1 cellular context compared by ENCODE assay signal in the genomic region with DNA sequence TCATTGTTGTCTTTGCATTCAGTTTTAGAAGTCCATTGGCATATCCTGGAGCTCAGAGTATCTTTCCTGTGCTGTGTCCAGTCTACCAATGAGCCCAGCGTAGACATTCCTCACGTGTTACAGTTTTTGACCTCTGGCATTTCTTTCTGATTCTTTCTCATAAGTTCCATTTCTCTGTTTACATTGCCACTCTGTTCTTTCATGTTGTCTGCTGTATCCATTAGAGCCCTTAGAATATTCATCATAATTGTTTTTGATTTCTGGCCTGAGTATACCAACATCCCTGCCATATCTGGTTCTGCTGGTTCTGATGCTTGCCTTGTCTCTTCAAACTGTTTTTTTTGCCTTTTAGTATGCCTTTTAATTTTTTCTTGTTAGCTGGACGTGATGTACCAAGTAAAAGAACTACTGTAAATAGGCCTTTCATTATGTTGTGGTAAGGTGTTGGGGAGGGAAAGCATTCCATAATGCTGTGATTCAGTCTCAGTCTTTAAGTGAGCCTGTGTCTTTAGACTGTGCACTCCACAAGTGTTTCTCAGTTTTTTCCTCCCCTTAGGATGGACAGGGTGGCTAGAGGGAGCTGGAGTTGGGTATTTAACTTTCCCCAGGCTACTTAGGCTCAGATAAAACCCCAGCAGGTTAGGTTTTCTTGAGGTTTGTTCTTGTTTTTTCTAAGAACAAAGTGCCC.
TF ChIP-seq lines count a peak whose summit lies in the region.

No MANE protein-coding gene starts in this region.

TF ChIP-seq in GM23338, 12 proteins besides CTCF, POLR2A, EP300 and RAD21 (continued from another document):
- TF ChIP-seq ETS1 (IDR thresholded peaks at IDR 0.05) (no peak), CREB1 (CRISPR knock-in tag; IDR thresholded peaks at IDR 0.05; ENCODE audit: low read depth) (no peak), STAT1 (IDR thresholded peaks at IDR 0.05; ENCODE audit: unreplicated experiment) (no peak), JUNB (IDR thresholded peaks at IDR 0.05; ENCODE audit: unreplicated experiment) (no peak), ZNF331 (CRISPR knock-in tag; IDR thresholded peaks at IDR 0.05; ENCODE audit: low read depth) (no peak), ZNF114 (CRISPR knock-in tag; IDR thresholded peaks at IDR 0.05) (no peak), EZH2phosphoT487 (IDR thresholded peaks at IDR 0.05; ENCODE audit: unreplicated experiment) (no peak)
- TF ChIP-seq, protein P1, sequence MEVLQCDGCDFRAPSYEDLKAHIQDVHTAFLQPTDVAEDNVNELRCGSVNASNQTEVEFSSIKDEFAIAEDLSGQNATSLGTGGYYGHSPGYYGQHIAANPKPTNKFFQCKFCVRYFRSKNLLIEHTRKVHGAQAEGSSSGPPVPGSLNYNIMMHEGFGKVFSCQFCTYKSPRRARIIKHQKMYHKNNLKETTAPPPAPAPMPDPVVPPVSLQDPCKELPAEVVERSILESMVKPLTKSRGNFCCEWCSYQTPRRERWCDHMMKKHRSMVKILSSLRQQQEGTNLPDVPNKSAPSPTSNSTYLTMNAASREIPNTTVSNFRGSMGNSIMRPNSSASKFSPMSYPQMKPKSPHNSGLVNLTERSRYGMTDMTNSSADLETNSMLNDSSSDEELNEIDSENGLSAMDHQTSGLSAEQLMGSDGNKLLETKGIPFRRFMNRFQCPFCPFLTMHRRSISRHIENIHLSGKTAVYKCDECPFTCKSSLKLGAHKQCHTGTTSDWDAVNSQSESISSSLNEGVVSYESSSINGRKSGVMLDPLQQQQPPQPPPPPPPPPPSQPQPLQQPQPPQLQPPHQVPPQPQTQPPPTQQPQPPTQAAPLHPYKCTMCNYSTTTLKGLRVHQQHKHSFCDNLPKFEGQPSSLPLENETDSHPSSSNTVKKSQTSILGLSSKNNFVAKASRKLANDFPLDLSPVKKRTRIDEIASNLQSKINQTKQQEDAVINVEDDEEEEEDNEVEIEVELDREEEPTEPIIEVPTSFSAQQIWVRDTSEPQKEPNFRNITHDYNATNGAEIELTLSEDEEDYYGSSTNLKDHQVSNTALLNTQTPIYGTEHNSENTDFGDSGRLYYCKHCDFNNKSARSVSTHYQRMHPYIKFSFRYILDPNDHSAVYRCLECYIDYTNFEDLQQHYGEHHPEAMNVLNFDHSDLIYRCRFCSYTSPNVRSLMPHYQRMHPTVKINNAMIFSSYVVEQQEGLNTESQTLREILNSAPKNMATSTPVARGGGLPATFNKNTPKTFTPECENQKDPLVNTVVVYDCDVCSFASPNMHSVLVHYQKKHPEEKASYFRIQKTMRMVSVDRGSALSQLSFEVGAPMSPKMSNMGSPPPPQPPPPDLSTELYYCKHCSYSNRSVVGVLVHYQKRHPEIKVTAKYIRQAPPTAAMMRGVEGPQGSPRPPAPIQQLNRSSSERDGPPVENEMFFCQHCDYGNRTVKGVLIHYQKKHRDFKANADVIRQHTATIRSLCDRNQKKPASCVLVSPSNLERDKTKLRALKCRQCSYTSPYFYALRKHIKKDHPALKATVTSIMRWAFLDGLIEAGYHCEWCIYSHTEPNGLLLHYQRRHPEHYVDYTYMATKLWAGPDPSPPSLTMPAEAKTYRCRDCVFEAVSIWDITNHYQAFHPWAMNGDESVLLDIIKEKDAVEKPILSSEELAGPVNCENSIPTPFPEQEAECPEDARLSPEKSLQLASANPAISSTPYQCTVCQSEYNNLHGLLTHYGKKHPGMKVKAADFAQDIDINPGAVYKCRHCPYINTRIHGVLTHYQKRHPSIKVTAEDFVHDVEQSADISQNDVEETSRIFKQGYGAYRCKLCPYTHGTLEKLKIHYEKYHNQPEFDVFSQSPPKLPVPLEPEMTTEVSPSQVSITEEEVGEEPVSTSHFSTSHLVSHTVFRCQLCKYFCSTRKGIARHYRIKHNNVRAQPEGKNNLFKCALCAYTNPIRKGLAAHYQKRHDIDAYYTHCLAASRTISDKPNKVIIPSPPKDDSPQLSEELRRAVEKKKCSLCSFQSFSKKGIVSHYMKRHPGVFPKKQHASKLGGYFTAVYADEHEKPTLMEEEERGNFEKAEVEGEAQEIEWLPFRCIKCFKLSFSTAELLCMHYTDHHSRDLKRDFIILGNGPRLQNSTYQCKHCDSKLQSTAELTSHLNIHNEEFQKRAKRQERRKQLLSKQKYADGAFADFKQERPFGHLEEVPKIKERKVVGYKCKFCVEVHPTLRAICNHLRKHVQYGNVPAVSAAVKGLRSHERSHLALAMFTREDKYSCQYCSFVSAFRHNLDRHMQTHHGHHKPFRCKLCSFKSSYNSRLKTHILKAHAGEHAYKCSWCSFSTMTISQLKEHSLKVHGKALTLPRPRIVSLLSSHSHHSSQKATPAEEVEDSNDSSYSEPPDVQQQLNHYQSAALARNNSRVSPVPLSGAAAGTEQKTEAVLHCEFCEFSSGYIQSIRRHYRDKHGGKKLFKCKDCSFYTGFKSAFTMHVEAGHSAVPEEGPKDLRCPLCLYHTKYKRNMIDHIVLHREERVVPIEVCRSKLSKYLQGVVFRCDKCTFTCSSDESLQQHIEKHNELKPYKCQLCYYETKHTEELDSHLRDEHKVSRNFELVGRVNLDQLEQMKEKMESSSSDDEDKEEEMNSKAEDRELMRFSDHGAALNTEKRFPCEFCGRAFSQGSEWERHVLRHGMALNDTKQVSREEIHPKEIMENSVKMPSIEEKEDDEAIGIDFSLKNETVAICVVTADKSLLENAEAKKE (CRISPR knock-in tag; IDR thresholded peaks at IDR 0.05): no peak
